Comparison of ENCODE assay signal across 8 cellular contexts in genomic region chr7:128031901-128032604, GRCh38. TPM values are rescaled to one million over a fixed set of nuclear protein-coding genes. Genes with fewer than 3 reads are reported as not detected.
DNase-seq lines count a peak whose midpoint lies in the region; TF ChIP-seq lines count a peak whose summit lies in the region.

No MANE protein-coding gene starts in this region.

- peak overlapping the region; percentile 84 for H3K4me3 Mint-ChIP-seq in HFFc6
- no peak overlapping the region for H3K4me3 Mint-ChIP-seq in Caco-2 (ENCODE audit: unreplicated experiment)

- no peak overlapping the region for H3K9ac ChIP-seq in muscle layer of colon (ENCODE audit: low read length)

- no peaks in the 10 kb centered on the region for H3K36me3 ChIP-seq in muscle layer of colon (ENCODE audit: insufficient read depth, low read length)
- H3K36me3 ChIP-seq in Caco-2 (ENCODE audit: control insufficient read depth, insufficient read depth, low read length) = peaks cover 2% of the 10 kb centered on the region; the same call in 1 of the 2 replicates

- H3K9me3 ChIP-seq in muscle layer of colon (ENCODE audit: low read length) (no peaks in the 10 kb centered on the region), Caco-2 (no peaks in the 10 kb centered on the region)

- H3K27me3 Mint-ChIP-seq in HFFc6 (ENCODE audit: insufficient read depth) = peaks cover 1% of the 10 kb centered on the region; the same call in 1 of the 2 replicates
- H3K27me3 Mint-ChIP-seq in Caco-2 (ENCODE audit: insufficient read depth, unreplicated experiment) = no peaks in the 10 kb centered on the region

- H3K9me3 Mint-ChIP-seq in HFFc6 (no peaks in the 10 kb centered on the region), Caco-2 (ENCODE audit: unreplicated experiment) (no peaks in the 10 kb centered on the region)

- CTCF ChIA-PET in Caco-2 (lab: Charles Lee) = no interaction called here

- intact Hi-C loops in Caco-2 (cut with micrococcal nuclease; ENCODE audit: unreplicated experiment) = no loop called here

- H3K27ac ChIP-seq in epithelial cell of prostate (no peak overlapping the region), muscle layer of colon (ENCODE audit: low read depth, low read length) (no peak overlapping the region)

- peaks cover 10% of the 10 kb centered on the region for H3K36me3 Mint-ChIP-seq in HFFc6 (ENCODE audit: low read depth)
- peaks cover 21% of the 10 kb centered on the region for H3K36me3 Mint-ChIP-seq in Caco-2 (ENCODE audit: insufficient read depth, unreplicated experiment)

- H3K4me1 Mint-ChIP-seq in HFFc6 (ENCODE audit: low read depth) = peaks cover 21% of the 10 kb centered on the region
- peaks cover 8% of the 10 kb centered on the region for H3K4me1 Mint-ChIP-seq in Caco-2 (ENCODE audit: low read depth, unreplicated experiment)

- H3K27me3 ChIP-seq in muscle layer of colon (ENCODE audit: control insufficient read depth in 1 of 2, insufficient read depth in 2 of 2, low read length in 2 of 2) (peaks cover 0 to 12% of the 10 kb centered on the region in 2 donors), Caco-2 (replicated peaks; ENCODE audit: control insufficient read depth, insufficient read depth, low read length) (no peaks in the 10 kb centered on the region)

- TF ChIP-seq CTCF in GM12864 (IDR thresholded peaks at IDR 0.05; ENCODE audit: low read depth, low read length, missing control alignments) (peak; percentile 6), HFFc6 (IDR thresholded peaks at IDR 0.05) (peak; percentile 51), Caco-2 (IDR thresholded peaks at IDR 0.05; ENCODE audit: insufficient read depth in 1 of 2, low read depth in 1 of 2, low read length in 1 of 2, severe bottlenecking in 1 of 2, unreplicated experiment in 1 of 2) (no peak)

- POLR2A ChIA-PET in Caco-2 (lab: Charles Lee) = no interaction called here

- H3K27ac Mint-ChIP-seq in HFFc6 (peak overlapping the region; percentile 79), Caco-2 (ENCODE audit: unreplicated experiment) (no peak overlapping the region)

- DNase-seq in GM12864 (ENCODE audit: low read depth) (peak; percentile 19), HFFc6 (peak; percentile 95), NCI-H2171 (lab: John Stamatoyannopoulos, UW) (peak; percentile 61), epithelial cell of prostate (ENCODE audit: low read depth, low spot score) (peak; percentile 68), Caco-2 (no peak)
- DNase-seq in activated CD8-positive, alpha-beta memory T cell treated with anti-CD3 and anti-CD28 coated beads, Interleukin-2, amount 50 U/mL, for 4 hours = peak; percentile 52
- DNase-seq in stimulated activated CD8-positive, alpha-beta memory T cell treated with anti-CD3 and anti-CD28 coated beads, Interleukin-7, amount 100 ng/mL, for 48 hours (ENCODE audit: extremely low read depth in 1 of 2, low read depth in 1 of 2) = peak; percentile 27 to 41

- H3K4me1 ChIP-seq in muscle layer of colon (ENCODE audit: insufficient read depth, low read length) (peaks cover 5% of the 10 kb centered on the region), Caco-2 (no peaks in the 10 kb centered on the region)

- no peak overlapping the region; the same call in 1 of the 2 replicates for H3K4me3 ChIP-seq in GM12864 (ENCODE audit: low read depth, low read length)
- peak overlapping the region; percentile 43 to 44 for H3K4me3 ChIP-seq in muscle layer of colon (ENCODE audit: low read depth in 1 of 2, low read length in 2 of 2)
- no peak overlapping the region for H3K4me3 ChIP-seq in Caco-2 (ENCODE audit: low read depth, low read length)

- BruUV-seq in Caco-2 (replicated peaks; lab: Mats Ljungman, UMichigan) = no TSS peak

RNA-seq across cellular contexts. Expression of gene LRRC4, which starts 0.8 kb away (rescaled TPM):
- total RNA-seq in HFFc6 (2021; fragmentation: NEBNext Ultra II Directional; extraction: Animal tissue kit (Norgen Biotek cat#: 25700)) = 1 to 10 TPM; 1.1 to 2.3 (median 1.5) TPM
- not detected in 2 replicates for total RNA-seq in Caco-2 (2022)

Comparison
In these comparisons a context has a peak if more than half of its experiments do, and no peak if none do; other contexts are left out.
1. DNase-seq: peak in GM12864 (single experiment), HFFc6 (single experiment), NCI-H2171 (single experiment), activated CD8-positive, alpha-beta memory T cell treated with anti-CD3 and anti-CD28 coated beads, Interleukin-2, amount 50 U/mL, for 4 hours (single experiment), epithelial cell of prostate (single experiment) and stimulated activated CD8-positive, alpha-beta memory T cell treated with anti-CD3 and anti-CD28 coated beads, Interleukin-7, amount 100 ng/mL, for 48 hours (2 of 2); none in Caco-2 (0 of 2).
2. H3K4me3 ChIP-seq: peak in muscle layer of colon (2 of 2); none in GM12864 (single experiment) and Caco-2 (single experiment).
3. CTCF ChIP-seq: peak in GM12864 (single experiment) and HFFc6 (single experiment); none in Caco-2 (0 of 2).